ENCODE assay signal across 1 cellular context in genomic region chr19:494171-495046, GRCh38.
TF ChIP-seq lines count a peak whose summit lies in the region.

No MANE protein-coding gene starts in this region.

TF ChIP-seq in HepG2, 621 proteins besides CTCF, POLR2A, EP300 and RAD21 (continued from another document and continues in another):
- peak; percentile 51 for TF ChIP-seq UBTF (CRISPR knock-in tag; IDR thresholded peaks at IDR 0.05)
- peak; percentile 17 for TF ChIP-seq SP4 (CRISPR knock-in tag; IDR thresholded peaks at IDR 0.05)
- no peak for TF ChIP-seq ZNF567 (CRISPR knock-in tag; IDR thresholded peaks at IDR 0.05; ENCODE audit: borderline replicate concordance)
- TF ChIP-seq, protein P1, sequence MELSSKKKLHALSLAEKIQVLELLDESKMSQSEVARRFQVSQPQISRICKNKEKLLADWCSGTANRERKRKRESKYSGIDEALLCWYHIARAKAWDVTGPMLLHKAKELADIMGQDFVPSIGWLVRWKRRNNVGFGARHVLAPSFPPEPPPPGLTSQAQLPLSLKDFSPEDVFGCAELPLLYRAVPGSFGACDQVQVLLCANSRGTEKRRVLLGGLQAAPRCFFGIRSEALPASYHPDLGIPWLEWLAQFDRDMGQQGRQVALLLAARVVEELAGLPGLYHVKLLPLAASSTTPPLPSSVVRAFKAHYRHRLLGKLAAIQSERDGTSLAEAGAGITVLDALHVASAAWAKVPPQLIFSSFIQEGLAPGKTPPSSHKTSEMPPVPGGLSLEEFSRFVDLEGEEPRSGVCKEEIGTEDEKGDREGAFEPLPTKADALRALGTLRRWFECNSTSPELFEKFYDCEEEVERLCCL (CRISPR knock-in tag; IDR thresholded peaks at IDR 0.05; ENCODE audit: borderline replicate concordance): no peak
- TF ChIP-seq, protein P2, sequence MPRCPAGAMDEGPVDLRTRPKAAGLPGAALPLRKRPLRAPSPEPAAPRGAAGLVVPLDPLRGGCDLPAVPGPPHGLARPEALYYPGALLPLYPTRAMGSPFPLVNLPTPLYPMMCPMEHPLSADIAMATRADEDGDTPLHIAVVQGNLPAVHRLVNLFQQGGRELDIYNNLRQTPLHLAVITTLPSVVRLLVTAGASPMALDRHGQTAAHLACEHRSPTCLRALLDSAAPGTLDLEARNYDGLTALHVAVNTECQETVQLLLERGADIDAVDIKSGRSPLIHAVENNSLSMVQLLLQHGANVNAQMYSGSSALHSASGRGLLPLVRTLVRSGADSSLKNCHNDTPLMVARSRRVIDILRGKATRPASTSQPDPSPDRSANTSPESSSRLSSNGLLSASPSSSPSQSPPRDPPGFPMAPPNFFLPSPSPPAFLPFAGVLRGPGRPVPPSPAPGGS (CRISPR knock-in tag; IDR thresholded peaks at IDR 0.05): peak; percentile 54; the same call in 1 of the 2 replicates
- TF ChIP-seq ZNF260 (CRISPR knock-in tag; IDR thresholded peaks at IDR 0.05; ENCODE audit: borderline replicate concordance, low read depth): no peak
- TF ChIP-seq, protein P3, sequence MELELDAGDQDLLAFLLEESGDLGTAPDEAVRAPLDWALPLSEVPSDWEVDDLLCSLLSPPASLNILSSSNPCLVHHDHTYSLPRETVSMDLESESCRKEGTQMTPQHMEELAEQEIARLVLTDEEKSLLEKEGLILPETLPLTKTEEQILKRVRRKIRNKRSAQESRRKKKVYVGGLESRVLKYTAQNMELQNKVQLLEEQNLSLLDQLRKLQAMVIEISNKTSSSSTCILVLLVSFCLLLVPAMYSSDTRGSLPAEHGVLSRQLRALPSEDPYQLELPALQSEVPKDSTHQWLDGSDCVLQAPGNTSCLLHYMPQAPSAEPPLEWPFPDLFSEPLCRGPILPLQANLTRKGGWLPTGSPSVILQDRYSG (CRISPR knock-in tag; IDR thresholded peaks at IDR 0.05): no peak
- TF ChIP-seq, protein P4, sequence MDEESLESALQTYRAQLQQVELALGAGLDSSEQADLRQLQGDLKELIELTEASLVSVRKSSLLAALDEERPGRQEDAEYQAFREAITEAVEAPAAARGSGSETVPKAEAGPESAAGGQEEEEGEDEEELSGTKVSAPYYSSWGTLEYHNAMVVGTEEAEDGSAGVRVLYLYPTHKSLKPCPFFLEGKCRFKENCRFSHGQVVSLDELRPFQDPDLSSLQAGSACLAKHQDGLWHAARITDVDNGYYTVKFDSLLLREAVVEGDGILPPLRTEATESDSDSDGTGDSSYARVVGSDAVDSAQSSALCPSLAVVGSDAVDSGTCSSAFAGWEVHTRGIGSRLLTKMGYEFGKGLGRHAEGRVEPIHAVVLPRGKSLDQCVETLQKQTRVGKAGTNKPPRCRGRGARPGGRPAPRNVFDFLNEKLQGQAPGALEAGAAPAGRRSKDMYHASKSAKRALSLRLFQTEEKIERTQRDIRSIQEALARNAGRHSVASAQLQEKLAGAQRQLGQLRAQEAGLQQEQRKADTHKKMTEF (CRISPR knock-in tag; IDR thresholded peaks at IDR 0.05): peak; percentile 45; the same call in 1 of the 2 replicates
- TF ChIP-seq ZFP41 (CRISPR knock-in tag; IDR thresholded peaks at IDR 0.05; ENCODE audit: borderline replicate concordance): no peak
- TF ChIP-seq SAP130 (CRISPR knock-in tag; IDR thresholded peaks at IDR 0.05; ENCODE audit: low read depth): peak; percentile 60
- TF ChIP-seq ZNF883 (CRISPR knock-in tag; IDR thresholded peaks at IDR 0.05; ENCODE audit: not compliant biosample characterization): no peak
- TF ChIP-seq JUND (CRISPR knock-in tag; IDR thresholded peaks at IDR 0.05): no peak
- TF ChIP-seq NCOR1 (IDR thresholded peaks at IDR 0.05; ENCODE audit: borderline replicate concordance, low read length): no peak
- TF ChIP-seq ARNT (IDR thresholded peaks at IDR 0.05): no peak
- no peak for TF ChIP-seq SIN3B (IDR thresholded peaks at IDR 0.05; ENCODE audit: low read length)
- TF ChIP-seq, protein P5, sequence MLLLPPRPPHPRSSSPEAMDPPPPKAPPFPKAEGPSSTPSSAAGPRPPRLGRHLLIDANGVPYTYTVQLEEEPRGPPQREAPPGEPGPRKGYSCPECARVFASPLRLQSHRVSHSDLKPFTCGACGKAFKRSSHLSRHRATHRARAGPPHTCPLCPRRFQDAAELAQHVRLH (CRISPR knock-in tag; IDR thresholded peaks at IDR 0.05; ENCODE audit: borderline replicate concordance, low read depth): no peak
- TF ChIP-seq ZNF816 (CRISPR knock-in tag; IDR thresholded peaks at IDR 0.05; ENCODE audit: borderline replicate concordance): no peak
- no peak for TF ChIP-seq ZNF282 (IDR thresholded peaks at IDR 0.05; ENCODE audit: partially characterized antibody)
- TF ChIP-seq ZNF563 (CRISPR knock-in tag; IDR thresholded peaks at IDR 0.05): no peak
- TF ChIP-seq, protein P6, sequence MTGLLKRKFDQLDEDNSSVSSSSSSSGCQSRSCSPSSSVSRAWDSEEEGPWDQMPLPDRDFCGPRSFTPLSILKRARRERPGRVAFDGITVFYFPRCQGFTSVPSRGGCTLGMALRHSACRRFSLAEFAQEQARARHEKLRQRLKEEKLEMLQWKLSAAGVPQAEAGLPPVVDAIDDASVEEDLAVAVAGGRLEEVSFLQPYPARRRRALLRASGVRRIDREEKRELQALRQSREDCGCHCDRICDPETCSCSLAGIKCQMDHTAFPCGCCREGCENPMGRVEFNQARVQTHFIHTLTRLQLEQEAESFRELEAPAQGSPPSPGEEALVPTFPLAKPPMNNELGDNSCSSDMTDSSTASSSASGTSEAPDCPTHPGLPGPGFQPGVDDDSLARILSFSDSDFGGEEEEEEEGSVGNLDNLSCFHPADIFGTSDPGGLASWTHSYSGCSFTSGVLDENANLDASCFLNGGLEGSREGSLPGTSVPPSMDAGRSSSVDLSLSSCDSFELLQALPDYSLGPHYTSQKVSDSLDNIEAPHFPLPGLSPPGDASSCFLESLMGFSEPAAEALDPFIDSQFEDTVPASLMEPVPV (CRISPR knock-in tag; IDR thresholded peaks at IDR 0.05): no peak
- TF ChIP-seq, protein P7, sequence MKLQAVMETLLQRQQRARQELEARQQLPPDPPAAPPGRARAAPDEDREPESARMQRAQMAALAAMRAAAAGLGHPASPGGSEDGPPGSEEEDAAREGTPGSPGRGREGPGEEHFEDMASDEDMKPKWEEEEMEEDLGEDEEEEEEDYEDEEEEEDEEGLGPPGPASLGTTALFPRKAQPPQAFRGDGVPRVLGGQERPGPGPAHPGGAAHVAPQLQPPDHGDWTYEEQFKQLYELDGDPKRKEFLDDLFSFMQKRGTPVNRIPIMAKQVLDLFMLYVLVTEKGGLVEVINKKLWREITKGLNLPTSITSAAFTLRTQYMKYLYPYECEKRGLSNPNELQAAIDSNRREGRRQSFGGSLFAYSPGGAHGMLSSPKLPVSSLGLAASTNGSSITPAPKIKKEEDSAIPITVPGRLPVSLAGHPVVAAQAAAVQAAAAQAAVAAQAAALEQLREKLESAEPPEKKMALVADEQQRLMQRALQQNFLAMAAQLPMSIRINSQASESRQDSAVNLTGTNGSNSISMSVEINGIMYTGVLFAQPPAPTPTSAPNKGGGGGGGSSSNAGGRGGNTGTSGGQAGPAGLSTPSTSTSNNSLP (IDR thresholded peaks at IDR 0.05; ENCODE audit: low read depth, low read length): no peak
- no peak for TF ChIP-seq ZNF460 (CRISPR knock-in tag; IDR thresholded peaks at IDR 0.05; ENCODE audit: borderline replicate concordance)
- TF ChIP-seq KAT7 (CRISPR knock-in tag; IDR thresholded peaks at IDR 0.05; ENCODE audit: borderline replicate concordance): no peak
- TF ChIP-seq NFKBIZ (CRISPR knock-in tag; IDR thresholded peaks at IDR 0.05): no peak
- peak; percentile 49; the same call in 1 of the 2 replicates for TF ChIP-seq RXRA (CRISPR knock-in tag; IDR thresholded peaks at IDR 0.05)
- peak; percentile 11; the same call in 1 of the 2 replicates for TF ChIP-seq ZNF768 (CRISPR knock-in tag; IDR thresholded peaks at IDR 0.05)
- no peak for TF ChIP-seq ZNF607 (CRISPR knock-in tag; IDR thresholded peaks at IDR 0.05; ENCODE audit: borderline replicate concordance)
- TF ChIP-seq, protein P8, sequence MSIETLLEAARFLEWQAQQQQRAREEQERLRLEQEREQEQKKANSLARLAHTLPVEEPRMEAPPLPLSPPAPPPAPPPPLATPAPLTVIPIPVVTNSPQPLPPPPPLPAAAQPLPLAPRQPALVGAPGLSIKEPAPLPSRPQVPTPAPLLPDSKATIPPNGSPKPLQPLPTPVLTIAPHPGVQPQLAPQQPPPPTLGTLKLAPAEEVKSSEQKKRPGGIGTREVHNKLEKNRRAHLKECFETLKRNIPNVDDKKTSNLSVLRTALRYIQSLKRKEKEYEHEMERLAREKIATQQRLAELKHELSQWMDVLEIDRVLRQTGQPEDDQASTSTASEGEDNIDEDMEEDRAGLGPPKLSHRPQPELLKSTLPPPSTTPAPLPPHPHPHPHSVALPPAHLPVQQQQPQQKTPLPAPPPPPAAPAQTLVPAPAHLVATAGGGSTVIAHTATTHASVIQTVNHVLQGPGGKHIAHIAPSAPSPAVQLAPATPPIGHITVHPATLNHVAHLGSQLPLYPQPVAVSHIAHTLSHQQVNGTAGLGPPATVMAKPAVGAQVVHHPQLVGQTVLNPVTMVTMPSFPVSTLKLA (IDR thresholded peaks at IDR 0.05): no peak
- TF ChIP-seq ZNF569 (CRISPR knock-in tag; IDR thresholded peaks at IDR 0.05; ENCODE audit: borderline replicate concordance): no peak
- no peak for TF ChIP-seq HMGA1 (CRISPR knock-in tag; conservative IDR thresholded peaks at IDR 0.05)
- no peak for TF ChIP-seq HINFP (CRISPR knock-in tag; IDR thresholded peaks at IDR 0.05; ENCODE audit: low read depth)
- TF ChIP-seq NFIB (CRISPR knock-in tag; IDR thresholded peaks at IDR 0.05; ENCODE audit: borderline replicate concordance): no peak
- TF ChIP-seq ZSCAN5A (CRISPR knock-in tag; IDR thresholded peaks at IDR 0.05; ENCODE audit: borderline replicate concordance): no peak
- peak; percentile 82; the same call in 1 of the 2 replicates for TF ChIP-seq ZBTB7A (CRISPR knock-in tag; IDR thresholded peaks at IDR 0.05)
- TF ChIP-seq, protein P9, sequence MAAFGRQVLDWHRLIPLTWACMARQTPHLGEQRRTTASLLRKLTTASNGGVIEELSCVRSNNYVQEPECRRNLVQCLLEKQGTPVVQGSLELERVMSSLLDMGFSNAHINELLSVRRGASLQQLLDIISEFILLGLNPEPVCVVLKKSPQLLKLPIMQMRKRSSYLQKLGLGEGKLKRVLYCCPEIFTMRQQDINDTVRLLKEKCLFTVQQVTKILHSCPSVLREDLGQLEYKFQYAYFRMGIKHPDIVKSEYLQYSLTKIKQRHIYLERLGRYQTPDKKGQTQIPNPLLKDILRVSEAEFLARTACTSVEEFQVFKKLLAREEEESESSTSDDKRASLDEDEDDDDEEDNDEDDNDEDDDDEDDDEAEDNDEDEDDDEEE (CRISPR knock-in tag; IDR thresholded peaks at IDR 0.05): no peak
- 0 out of 2 replicates have a peak, but pooled peaks have one; percentile 19 for TF ChIP-seq ZNF605 (CRISPR knock-in tag; IDR thresholded peaks at IDR 0.05)
- no peak for TF ChIP-seq FOXP1 (IDR thresholded peaks at IDR 0.05)
- TF ChIP-seq FOXP1 (CRISPR knock-in tag; IDR thresholded peaks at IDR 0.05): no peak
- no peak for TF ChIP-seq FOXK1 (CRISPR knock-in tag; IDR thresholded peaks at IDR 0.05; ENCODE audit: borderline replicate concordance, low read depth)
- peak; percentile 55 for TF ChIP-seq AGO2 (optimal IDR thresholded peaks at IDR 0.05; ENCODE audit: low read depth, low read length)
- peak; percentile 39; the same call in 1 of the 2 replicates for TF ChIP-seq NRL (CRISPR knock-in tag; IDR thresholded peaks at IDR 0.05; ENCODE audit: borderline replicate concordance)
- no peak for TF ChIP-seq FOXK2 (IDR thresholded peaks at IDR 0.05)
- TF ChIP-seq SKI (IDR thresholded peaks at IDR 0.05; ENCODE audit: partially characterized antibody): no peak
- no peak for TF ChIP-seq NPAS2 (CRISPR knock-in tag; IDR thresholded peaks at IDR 0.05; ENCODE audit: borderline replicate concordance)
- TF ChIP-seq ZNF616 (CRISPR knock-in tag; IDR thresholded peaks at IDR 0.05; ENCODE audit: low read depth): no peak
- TF ChIP-seq ZFP36 (IDR thresholded peaks at IDR 0.05; ENCODE audit: borderline replicate concordance, low read depth, low read length, partially characterized antibody): no peak
